In the genomic region with DNA sequence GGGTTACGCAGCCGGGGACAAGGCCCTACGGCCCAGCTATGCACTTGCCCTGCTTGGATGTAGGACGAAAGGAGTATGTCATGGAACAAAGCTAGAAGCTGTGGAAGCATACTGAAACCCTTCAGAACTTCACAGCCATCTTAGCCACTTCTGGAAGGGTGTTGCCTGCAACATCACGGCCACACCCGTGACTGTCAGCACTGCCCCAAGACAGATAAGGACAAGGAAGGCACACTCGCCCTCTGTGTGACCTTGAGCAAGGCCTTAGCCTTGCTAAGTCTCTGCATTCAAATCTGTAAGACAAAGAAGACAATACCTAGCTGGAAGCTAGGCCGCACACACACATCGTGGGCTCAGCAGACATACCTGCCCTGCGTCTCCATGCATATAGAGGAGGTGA, we compare ENCODE assay signal across 31 cellular contexts.
"Had no signal": no experiment of that assay in that cellular context is flagged by ENCODE, and none has a peak within 500 bp of the region (broad histone marks: within the 10 kb centered on the region; RNA-seq: fewer than 3 reads in every experiment).

No MANE protein-coding gene starts in this region.

- H3K4me3 Mint-ChIP-seq: immature natural killer cell; naive thymus-derived CD8-positive, alpha-beta T cell; nephron; neural crest cell; stimulated activated naive CD8-positive, alpha-beta T cell treated with anti-CD3 and anti-CD28 coated beads, Interleukin-15, Interleukin-2, amounts not matched to agents 100 ng/mL and 50 ng/mL, for 24 hours; type B pancreatic cell had no signal

- H3K4me1 ChIP-seq: left lung, lower lobe of right lung, pancreas, prostate gland, suprapubic skin, tibial nerve, uterus had no signal

- ATAC-seq: left colon; left lung; lower lobe of right lung; naive thymus-derived CD8-positive, alpha-beta T cell; pancreas; right cardiac atrium; sciatic nerve had no signal

- H3K9me3 ChIP-seq: left lung, lower lobe of right lung, pancreas, prostate gland, suprapubic skin, thoracic aorta, tibial nerve, uterus had no signal

- H3K27ac ChIP-seq: left lung, lower lobe of right lung, pancreas, prostate gland, skin epidermis, suprapubic skin, thoracic aorta, tibial nerve, uterus had no signal

- H3K27me3 Mint-ChIP-seq: naive thymus-derived CD8-positive, alpha-beta T cell; stimulated activated naive CD8-positive, alpha-beta T cell treated with anti-CD3 and anti-CD28 coated beads, Interleukin-15, Interleukin-2, amounts not matched to agents 100 ng/mL and 50 ng/mL, for 24 hours had no signal

- H3K4me1 Mint-ChIP-seq: immature natural killer cell, nephron, neural crest cell had no signal

- FAIRE-seq: islet of Langerhans, kidney, pancreas had no signal

- H3K36me3 Mint-ChIP-seq: immature natural killer cell; naive thymus-derived CD8-positive, alpha-beta T cell; type B pancreatic cell had no signal

- H3K27ac Mint-ChIP-seq: immature natural killer cell; nephron; stimulated activated naive CD8-positive, alpha-beta T cell treated with anti-CD3 and anti-CD28 coated beads, Interleukin-15, Interleukin-2, amounts not matched to agents 100 ng/mL and 50 ng/mL, for 24 hours; type B pancreatic cell had no signal

- H3K4me3 ChIP-seq: left lung, lower lobe of right lung, pancreas, prostate gland, skin epidermis, suprapubic skin, thoracic aorta, tibial nerve, uterus had no signal

- DNase-seq: hypothalamus; immature natural killer cell; kidney; left colon; left lung; lower lobe of right lung; mammary epithelial cell; mesenchymal stem cell; naive thymus-derived CD8-positive, alpha-beta T cell; nucleus accumbens; pancreas; posterior cingulate gyrus; retina; right cardiac atrium; stimulated activated CD4-positive, alpha-beta T cell treated with anti-CD3 and anti-CD28 coated beads, Interleukin-12 subunit alpha, Interleukin-12 subunit beta, amount 100 ng/mL, for 4 hours; stimulated activated CD4-positive, alpha-beta T cell treated with anti-CD3 and anti-CD28 coated beads, Interleukin-15, amount 100 ng/mL, for 24 hours; stimulated activated CD4-positive, alpha-beta T cell treated with anti-CD3 and anti-CD28 coated beads, Interleukin-2, amount 100 ng/mL, for 24 hours; stimulated activated CD4-positive, alpha-beta T cell treated with anti-CD3 and anti-CD28 coated beads, Interleukin-4, amount 100 ng/mL, for 1 hour; stimulated activated naive CD4-positive, alpha-beta T cell; uterus had no signal

- H3K9me3 Mint-ChIP-seq: immature natural killer cell; stimulated activated naive CD8-positive, alpha-beta T cell treated with anti-CD3 and anti-CD28 coated beads, Interleukin-15, Interleukin-2, amounts not matched to agents 100 ng/mL and 50 ng/mL, for 24 hours; type B pancreatic cell had no signal

- H3K27me3 ChIP-seq: left lung, pancreas, suprapubic skin, tibial nerve, uterus had no signal

- H3K36me3 ChIP-seq: left lung, lower lobe of right lung, pancreas, prostate gland, suprapubic skin, thoracic aorta, tibial nerve, uterus had no signal
